In genomic region chr1:9909222-9910046, GRCh38 we compare ENCODE assay signal across 8 cellular contexts. TPM values are rescaled to one million over a fixed set of nuclear protein-coding genes. Genes with fewer than 3 reads are reported as not detected.
DNase-seq lines count a peak whose midpoint lies in the region; ATAC-seq and TF ChIP-seq lines count a peak whose summit lies in the region.

No MANE protein-coding gene starts in this region.

- peak overlapping the region; percentile 75 for H3K4ac ChIP-seq in trophoblast cell (ENCODE audit: low read depth, low read length)

- WGBS in trophoblast cell (ENCODE audit: extremely low coverage, insufficient coverage, insufficient read length): no CpG with 5 or more reads among the region's 47 CpGs

- peak overlapping the region; percentile 82 for H3K14ac ChIP-seq in trophoblast cell (ENCODE audit: low read length)

- peak overlapping the region; percentile 3 for H4K91ac ChIP-seq in trophoblast cell (ENCODE audit: low read depth, low read length)

- H2AK5ac ChIP-seq in trophoblast cell (ENCODE audit: low read length): no peak overlapping the region

- no peak for ATAC-seq in activated CD4-positive, CD25-positive, alpha-beta regulatory T cell treated with anti-CD3 and anti-CD28 coated beads, Interleukin-2, amount 50 U/mL, for 24 hours
- no peak for ATAC-seq in GM21367 (IDR thresholded peaks at IDR 0.05; ENCODE audit: unreplicated experiment)

- H3K27ac ChIP-seq in KOPT-K1 (ENCODE audit: low read depth, low read length, poor library complexity, severe bottlenecking) (peak overlapping the region; percentile 59), trophoblast cell (ENCODE audit: low read depth, low read length) (no peak overlapping the region)

- H3K4me3 ChIP-seq in fibroblast of villous mesenchyme (ENCODE audit: low read depth, low read length) (peak overlapping the region; percentile 78), trophoblast cell (ENCODE audit: low read depth, low read length) (peak overlapping the region; percentile 84)

- peaks cover 3% of the 10 kb centered on the region for H3K79me2 ChIP-seq in trophoblast cell (ENCODE audit: control insufficient read depth, insufficient read depth, low read length, poor library complexity)

- H2AFZ ChIP-seq in trophoblast cell (ENCODE audit: insufficient read depth, low read length, poor library complexity): peak overlapping the region; percentile 88

- peak overlapping the region; percentile 10 for H4K8ac ChIP-seq in trophoblast cell (ENCODE audit: low read depth, low read length)

- H4K12ac ChIP-seq in trophoblast cell (ENCODE audit: low read depth, low read length): peak overlapping the region; percentile 35

- peaks cover 4 to 5% of the 10 kb centered on the region in 2 experiments for H3K4me1 ChIP-seq in trophoblast cell (ENCODE audit: control insufficient read depth in 1 of 2, insufficient read depth in 2 of 2, low read length in 2 of 2)

- peak overlapping the region; percentile 8 for H2BK5ac ChIP-seq in trophoblast cell (ENCODE audit: low read depth, low read length, poor library complexity)

- H3K9me3 ChIP-seq in KOPT-K1 (ENCODE audit: insufficient read depth, low read length, poor library complexity, severe bottlenecking) (no peaks in the 10 kb centered on the region), trophoblast cell (ENCODE audit: insufficient read depth, low read depth, low read length) (no peaks in the 10 kb centered on the region)

- no peaks in the 10 kb centered on the region for H3K36me3 ChIP-seq in KOPT-K1 (ENCODE audit: insufficient read depth, low read length)
- no peaks in the 10 kb centered on the region for H3K36me3 ChIP-seq in trophoblast cell (ENCODE audit: control insufficient read depth in 1 of 2, insufficient read depth in 2 of 2, low read length in 2 of 2)

- no peak overlapping the region for H3K23ac ChIP-seq in trophoblast cell (ENCODE audit: low read length)

- H2BK12ac ChIP-seq in trophoblast cell (ENCODE audit: low read length): no peak overlapping the region

- no peaks in the 10 kb centered on the region for H3K27me3 ChIP-seq in trophoblast cell (ENCODE audit: insufficient read depth, low read length)

- peak overlapping the region; percentile 84 for H3K4me2 ChIP-seq in trophoblast cell (ENCODE audit: low read length)

- H3K79me1 ChIP-seq in trophoblast cell (ENCODE audit: low read length): peaks cover 7% of the 10 kb centered on the region

- peak overlapping the region; percentile 67 for H2BK120ac ChIP-seq in trophoblast cell (ENCODE audit: insufficient read depth, low read length, poor library complexity)

- H3K18ac ChIP-seq in trophoblast cell (ENCODE audit: low read length): peak overlapping the region; percentile 70

- DNase-seq in activated CD4-positive, CD25-positive, alpha-beta regulatory T cell (lab: John Stamatoyannopoulos, UW): peak in 3 of 4 experiments; percentile 10 to 42 (median 13)
- peak; percentile 51 for DNase-seq in activated T-cell treated with anti-CD3 and anti-CD28 coated beads for 48 hours (ENCODE audit: low read depth)
- DNase-seq in fibroblast of villous mesenchyme (ENCODE audit: low read depth): no peak
- DNase-seq in trophoblast cell: peak in 1 of 2 donors; percentile 25
- no peak for DNase-seq in NCI-H1930 (lab: John Stamatoyannopoulos, UW)

- peak overlapping the region; percentile 14 for H3K9ac ChIP-seq in trophoblast cell (ENCODE audit: low read length)

- TF ChIP-seq CTCF in fibroblast of villous mesenchyme (IDR thresholded peaks at IDR 0.05; ENCODE audit: insufficient read depth, low read depth, low read length): no peak

RNA-seq across cellular contexts. Expression of gene CTNNBIP1, which starts 0.6 kb away (rescaled TPM):
- 13.4 and 20.3 TPM in 2 replicates for total RNA-seq in fibroblast of villous mesenchyme
- 25.8 and 28.5 TPM in 2 replicates for polyA plus RNA-seq in trophoblast cell (2013)

RNA-seq across cellular contexts. Expression of gene LZIC, which starts 33.8 kb away (rescaled TPM):
- total RNA-seq in fibroblast of villous mesenchyme: 28.7 and 37.6 TPM in 2 replicates
- polyA plus RNA-seq in trophoblast cell (2013): 20.1 and 20.9 TPM in 2 replicates

RNA-seq across cellular contexts. Expression of gene NMNAT1, which starts 33.8 kb away (rescaled TPM):
- total RNA-seq in fibroblast of villous mesenchyme: 7.1 and 13.8 TPM in 2 replicates
- 6.2 and 6.6 TPM in 2 replicates for polyA plus RNA-seq in trophoblast cell (2013)

Comparison
In these comparisons a context has a peak if more than half of its experiments do, and no peak if none do; other contexts are left out.
1. DNase-seq: peak in activated CD4-positive, CD25-positive, alpha-beta regulatory T cell (3 of 4) and activated T-cell treated with anti-CD3 and anti-CD28 coated beads for 48 hours (single experiment); none in fibroblast of villous mesenchyme (single experiment) and NCI-H1930 (0 of 2).